9 cellular contexts compared by ENCODE assay signal in genomic region chr20:9142809-9143208, GRCh38.
"Had no signal": no experiment of that assay in that cellular context is flagged by ENCODE, and none has a peak within 500 bp of the region (broad histone marks: within the 10 kb centered on the region; RNA-seq: fewer than 3 reads in every experiment).

No MANE protein-coding gene starts in this region.

- H3K36me3 ChIP-seq: HAP-1 had no signal

- ATAC-seq: GM23338, HCT116 had no signal

- DNase-seq: H7, IMR-90, Karpas-422, KBM-7 had no signal

- H3K27ac Mint-ChIP-seq: GM23338 had no signal

- H3K9me3 ChIP-seq: HAP-1 had no signal

- H3K4me2 ChIP-seq: GM23338, KMS-11 had no signal

- H3K4me3 ChIP-seq: GM23338, HAP-1 had no signal

- H3K4me3 Mint-ChIP-seq: GM23338 had no signal

- H3K9ac ChIP-seq: KMS-11 had no signal

- H3K4me1 ChIP-seq: HAP-1 had no signal

- H3K27ac ChIP-seq: HL-60, KMS-11 had no signal

- H2AFZ ChIP-seq: GM23338 had no signal
